Comparison of ENCODE assay signal across 11 cellular contexts in genomic region chr14:49640540-49641417, GRCh38. TPM values are rescaled to one million over a fixed set of nuclear protein-coding genes. Genes with fewer than 3 reads are reported as not detected.
DNase-seq lines count a peak whose midpoint lies in the region; ATAC-seq and TF ChIP-seq lines count a peak whose summit lies in the region.
"Had no signal": no experiment of that assay in that cellular context is flagged by ENCODE, and none has a peak within 500 bp of the region (broad histone marks: within the 10 kb centered on the region; RNA-seq: fewer than 3 reads in every experiment).

No MANE protein-coding gene starts in this region.

- H3K27me3 ChIP-seq in upper lobe of left lung, result no peaks in the 10 kb centered on the region

- TF ChIP-seq POLR2A in upper lobe of left lung (IDR thresholded peaks at IDR 0.05), result no peak

- H3K36me3 ChIP-seq in HEK293 (ENCODE audit: control insufficient read depth in 2 of 2, insufficient read depth in 1 of 2, low read length in 2 of 2) (peaks cover 13 to 29% of the 10 kb centered on the region in 2 experiments; a peak in 2 of 3 replicates), mucosa of descending colon (ENCODE audit: low read depth) (no peaks in the 10 kb centered on the region), upper lobe of left lung (peaks cover 0 to 6% (median 0%) of the 10 kb centered on the region in 4 donors)

- H3K4me3 Mint-ChIP-seq in activated naive CD8-positive, alpha-beta T cell treated with anti-CD3 and anti-CD28 coated beads for 36 hours, result no peak overlapping the region
- no peak overlapping the region for H3K4me3 Mint-ChIP-seq in memory B cell

- peak overlapping the region; percentile 58 for H3K27ac ChIP-seq in C4-2B
- H3K27ac ChIP-seq in HEK293 (ENCODE audit: extremely low read depth, low read depth, low read length), result no peak overlapping the region
- no peak overlapping the region for H3K27ac ChIP-seq in upper lobe of left lung

- 87 to 92% methylated on average over 7 of the region's 7 CpGs for WGBS in upper lobe of left lung, 2 donors

- H3K9me3 ChIP-seq in HEK293 (ENCODE audit: control insufficient read depth, insufficient read depth, low read depth, low read length) (no peaks in the 10 kb centered on the region), mucosa of descending colon (no peaks in the 10 kb centered on the region), upper lobe of left lung (no peaks in the 10 kb centered on the region)

- no peak overlapping the region for H3K4me3 ChIP-seq in HEK293 (ENCODE audit: low read depth, low read length)
- no peak overlapping the region for H3K4me3 ChIP-seq in mucosa of descending colon
- no peak overlapping the region for H3K4me3 ChIP-seq in upper lobe of left lung

- TF ChIP-seq CTCF in C4-2B (conservative IDR thresholded peaks at IDR 0.05), result no peak
- TF ChIP-seq CTCF in HEK293 (tag by site-specific recombination; IDR thresholded peaks at IDR 0.05), result no peak
- TF ChIP-seq CTCF in mucosa of descending colon (IDR thresholded peaks at IDR 0.05), result no peak
- no peak for TF ChIP-seq CTCF in upper lobe of left lung (IDR thresholded peaks at IDR 0.05)

- POLR2A ChIA-PET in HEK293 (lab: Yijun Ruan, JAX), result no interaction called here

- H3K27me3 Mint-ChIP-seq in activated naive CD8-positive, alpha-beta T cell treated with anti-CD3 and anti-CD28 coated beads for 36 hours, result no peaks in the 10 kb centered on the region
- H3K27me3 Mint-ChIP-seq in memory B cell, result no peaks in the 10 kb centered on the region

- H3K36me3 Mint-ChIP-seq in activated naive CD8-positive, alpha-beta T cell treated with anti-CD3 and anti-CD28 coated beads for 36 hours, result peaks cover 46% of the 10 kb centered on the region
- peaks cover 14% of the 10 kb centered on the region for H3K36me3 Mint-ChIP-seq in memory B cell

- no peak for TF ChIP-seq EP300 in upper lobe of left lung (IDR thresholded peaks at IDR 0.05)

- H3K4me1 Mint-ChIP-seq in activated naive CD8-positive, alpha-beta T cell treated with anti-CD3 and anti-CD28 coated beads for 36 hours, result peaks cover 49% of the 10 kb centered on the region
- H3K4me1 Mint-ChIP-seq in memory B cell, result peaks cover 30% of the 10 kb centered on the region

- no peak for DNase-seq in activated naive CD8-positive, alpha-beta T cell treated with anti-CD3 and anti-CD28 coated beads for 36 hours
- DNase-seq in memory B cell (ENCODE audit: low spot score in 2 of 2), result no peak
- no peak for DNase-seq in mucosa of descending colon
- DNase-seq in upper lobe of left lung, result no peak
- no peak for DNase-seq in NCI-H1105 treated with DMSO at 0.1 percent for 48 hours (lab: John Stamatoyannopoulos, UW)
- DNase-seq in NCI-H524 treated with DMSO at 0.1 percent for 48 hours (lab: John Stamatoyannopoulos, UW), result no peak
- DNase-seq: glutamatergic neuron, NCI-H1694 treated with DMSO at 0.1 percent for 48 hours, SIG-M5 had no signal

- peak overlapping the region; percentile 1 for H3K27ac Mint-ChIP-seq in activated naive CD8-positive, alpha-beta T cell treated with anti-CD3 and anti-CD28 coated beads for 36 hours
- peak overlapping the region; percentile 58 for H3K27ac Mint-ChIP-seq in memory B cell

- no peaks in the 10 kb centered on the region for H3K9me3 Mint-ChIP-seq in activated naive CD8-positive, alpha-beta T cell treated with anti-CD3 and anti-CD28 coated beads for 36 hours
- no peaks in the 10 kb centered on the region for H3K9me3 Mint-ChIP-seq in memory B cell

- intact Hi-C loops in mucosa of descending colon (cut with DNase I, micrococcal nuclease), result no loop called here

- H3K4me1 ChIP-seq in HEK293 (ENCODE audit: control insufficient read depth, insufficient read depth, low read length), result peaks cover 15% of the 10 kb centered on the region
- peaks cover 34% of the 10 kb centered on the region for H3K4me1 ChIP-seq in mucosa of descending colon (ENCODE audit: low read depth)
- H3K4me1 ChIP-seq in upper lobe of left lung, result peaks cover 4 to 35% (median 18%) of the 10 kb centered on the region in 4 donors

- ATAC-seq in memory B cell (ENCODE audit: low read depth), result no peak
- no peak for ATAC-seq in mucosa of descending colon
- ATAC-seq in upper lobe of left lung (ENCODE audit: low FRiP score in 2 of 2), result no peak

- CTCF ChIA-PET in HEK293 (lab: Yijun Ruan, JAX), result interaction anchor here (0.6 kb wide), 2 partner anchors 20 to 97 kb away, joined by 3 to 4 read pairs; partner anchors contain the start of genes MGAT2 and RPL36AL

TF ChIP-seq in HEK293, 187 proteins besides CTCF, POLR2A, EP300 and RAD21:
- TF ChIP-seq ZNF664 (tag by site-specific recombination; IDR thresholded peaks at IDR 0.05) (peak; percentile 48; the same call in 1 of the 2 replicates), ZSCAN23 (tag by site-specific recombination; IDR thresholded peaks at IDR 0.05) (no peak)

RNA-seq across cellular contexts. Expression of gene DNAAF2, which starts 5.7 kb away (rescaled TPM):
- 10 to 100 TPM; 15.5 to 15.6 TPM for total RNA-seq in activated naive CD8-positive, alpha-beta T cell treated with anti-CD3 and anti-CD28 coated beads for 36 hours
- total RNA-seq in mucosa of descending colon (1 to 10 TPM; 6.6 to 8.8 (median 6.8) TPM), upper lobe of left lung (10 to 100 TPM in 3 of 6 donors, 1 to 10 TPM in 3; 6.1 to 17.6 (median 9.6) TPM)

RNA-seq across cellular contexts. Expression of gene MGAT2, which starts 20.2 kb away (rescaled TPM):
- 10 to 100 TPM; 40.0 to 42.0 TPM for total RNA-seq in activated naive CD8-positive, alpha-beta T cell treated with anti-CD3 and anti-CD28 coated beads for 36 hours
- total RNA-seq in mucosa of descending colon (10 to 100 TPM; 28.7 to 64.5 (median 34.6) TPM), upper lobe of left lung (10 to 100 TPM; 14.7 to 41.7 (median 25.5) TPM)

RNA-seq across cellular contexts. Expression of gene RPL36AL, which starts 20.4 kb away (rescaled TPM):
- total RNA-seq in activated naive CD8-positive, alpha-beta T cell treated with anti-CD3 and anti-CD28 coated beads for 36 hours, result 100 to 1,000 TPM; 236 to 250 TPM
- total RNA-seq in mucosa of descending colon (100 to 1,000 TPM; 146 to 197 (median 178) TPM), upper lobe of left lung (100 to 1,000 TPM in 5 of 6 donors, 10 to 100 TPM in 1; 98.0 to 264 (median 171) TPM)

RNA-seq across cellular contexts. Expression of gene LRR1, which starts 42.0 kb away (rescaled TPM):
- 10 to 100 TPM; 58.9 to 59.9 TPM for total RNA-seq in activated naive CD8-positive, alpha-beta T cell treated with anti-CD3 and anti-CD28 coated beads for 36 hours
- total RNA-seq in mucosa of descending colon, result 10 to 100 TPM; 15.3 to 19.7 (median 17.5) TPM
- 10 to 100 TPM in 1 of 6 donors, 1 to 10 TPM in 5; 1.6 to 13.6 (median 8.1) TPM for total RNA-seq in upper lobe of left lung

RNA-seq across cellular contexts. Expression of gene POLE2, which starts 47.2 kb away (rescaled TPM):
- total RNA-seq in activated naive CD8-positive, alpha-beta T cell treated with anti-CD3 and anti-CD28 coated beads for 36 hours, result 10 to 100 TPM; 33.6 to 37.2 TPM
- total RNA-seq in mucosa of descending colon (1 to 10 TPM; 1.7 to 8.1 (median 2.9) TPM), upper lobe of left lung (1 to 10 TPM in 4 of 6 donors, under 1 TPM in 2; 0.49 to 2.7 (median 2.1) TPM)
